In genomic region chr6:144659735-144660246, GRCh38 we compare ENCODE assay signal across 9 cellular contexts.
DNase-seq lines count a peak whose midpoint lies in the region; ATAC-seq and TF ChIP-seq lines count a peak whose summit lies in the region.
"Had no signal": no experiment of that assay in that cellular context is flagged by ENCODE, and none has a peak within 500 bp of the region (broad histone marks: within the 10 kb centered on the region; RNA-seq: fewer than 3 reads in every experiment).

No MANE protein-coding gene starts in this region.

- H3K4me1 ChIP-seq in adipocyte (ENCODE audit: control insufficient read depth, insufficient read depth, low read length) (peaks cover 27% of the 10 kb centered on the region), stomach (peaks cover 3 to 48% (median 22%) of the 10 kb centered on the region in 4 donors), tibial nerve (peaks cover 0 to 58% (median 20%) of the 10 kb centered on the region in 4 donors)

- H3K27ac ChIP-seq in stomach (peak overlapping the region in 3 of 5 donors; percentile 7 to 15 (median 11)), tibial nerve (peak overlapping the region in 2 of 4 donors; percentile 33 to 64)

- H3K27me3 Mint-ChIP-seq in activated CD8-positive, alpha-beta memory T cell treated with anti-CD3 and anti-CD28 coated beads, Interleukin-2, amount 10 ng/mL, durations not matched to agents 7 days and 5 days: no peaks in the 10 kb centered on the region
- H3K27me3 Mint-ChIP-seq in memory B cell: no peaks in the 10 kb centered on the region

- TF ChIP-seq POLR2A in stomach (IDR thresholded peaks at IDR 0.05): no peak
- TF ChIP-seq POLR2A in tibial nerve (IDR thresholded peaks at IDR 0.05): no peak

- TF ChIP-seq EP300 in stomach (IDR thresholded peaks at IDR 0.05) (no peak), tibial nerve (IDR thresholded peaks at IDR 0.05) (no peak)

- peak overlapping the region; percentile 3 for H3K4me3 ChIP-seq in adipocyte (ENCODE audit: low read length)
- no peak overlapping the region for H3K4me3 ChIP-seq in stomach
- H3K4me3 ChIP-seq in tibial nerve: no peak overlapping the region

- CTCF ChIA-PET in activated CD8-positive, alpha-beta memory T cell treated with anti-CD3 and anti-CD28 coated beads, Interleukin-2, amount 10 ng/mL, durations not matched to agents 7 days and 5 days (lab: Charles Lee): no interaction called here

- WGBS in stomach, 5 donors: 67 to 81% (median 79%) methylated on average over 10 of the region's 10 CpGs
- 64 to 70% methylated on average over 10 of the region's 10 CpGs for WGBS in tibial nerve, 2 donors

- H3K9me3 ChIP-seq in adipocyte (ENCODE audit: control insufficient read depth, low read length) (no peaks in the 10 kb centered on the region), stomach (no peaks in the 10 kb centered on the region), tibial nerve (no peaks in the 10 kb centered on the region)

- peaks cover 24% of the 10 kb centered on the region for H3K4me1 Mint-ChIP-seq in activated CD8-positive, alpha-beta memory T cell treated with anti-CD3 and anti-CD28 coated beads, Interleukin-2, amount 10 ng/mL, durations not matched to agents 7 days and 5 days
- H3K4me1 Mint-ChIP-seq in memory B cell: peaks cover 30% of the 10 kb centered on the region

- peak overlapping the region; percentile 33 for H3K9ac ChIP-seq in adipocyte (ENCODE audit: low read length)

- TF ChIP-seq CTCF in stomach (IDR thresholded peaks at IDR 0.05) (no peak), tibial nerve (IDR thresholded peaks at IDR 0.05) (no peak)

- ATAC-seq in activated CD8-positive, alpha-beta memory T cell treated with anti-CD3 and anti-CD28 coated beads, Interleukin-2, amount 10 ng/mL, durations not matched to agents 7 days and 5 days: no peak
- ATAC-seq in memory B cell (ENCODE audit: low read depth): no peak
- no peak for ATAC-seq in HG02571 (IDR thresholded peaks at IDR 0.05; ENCODE audit: unreplicated experiment)

- no peaks in the 10 kb centered on the region for H3K36me3 ChIP-seq in adipocyte (ENCODE audit: control insufficient read depth, insufficient read depth, low read length, severe bottlenecking)
- no peaks in the 10 kb centered on the region for H3K36me3 ChIP-seq in stomach
- H3K36me3 ChIP-seq in tibial nerve: no peaks in the 10 kb centered on the region

- H3K27ac Mint-ChIP-seq in activated CD8-positive, alpha-beta memory T cell treated with anti-CD3 and anti-CD28 coated beads, Interleukin-2, amount 10 ng/mL, durations not matched to agents 7 days and 5 days: peak overlapping the region; percentile 61
- peak overlapping the region; percentile 45 for H3K27ac Mint-ChIP-seq in memory B cell

- H3K4me3 Mint-ChIP-seq in activated CD8-positive, alpha-beta memory T cell treated with anti-CD3 and anti-CD28 coated beads, Interleukin-2, amount 10 ng/mL, durations not matched to agents 7 days and 5 days: no peak overlapping the region
- no peak overlapping the region for H3K4me3 Mint-ChIP-seq in memory B cell

- no peak for DNase-seq in activated CD8-positive, alpha-beta memory T cell treated with anti-CD3 and anti-CD28 coated beads, Interleukin-2, amount 10 ng/mL, durations not matched to agents 7 days and 5 days
- DNase-seq in activated CD8-positive, alpha-beta memory T cell treated with anti-CD3 and anti-CD28 coated beads, Interleukin-2, amount 50 U/mL, for 48 hours: no peak
- DNase-seq in adipocyte (ENCODE audit: low read depth) (no peak), memory B cell (ENCODE audit: low spot score in 2 of 2) (no peak), stomach (no peak), mucosa of gallbladder (ENCODE audit: low spot score) (no peak), tibial nerve (ENCODE audit: low spot score in 2 of 2) (no peak)
- DNase-seq: activated CD4-positive, CD25-positive, alpha-beta regulatory T cell had no signal

- H3K9me3 Mint-ChIP-seq in activated CD8-positive, alpha-beta memory T cell treated with anti-CD3 and anti-CD28 coated beads, Interleukin-2, amount 10 ng/mL, durations not matched to agents 7 days and 5 days (ENCODE audit: low read depth): no peaks in the 10 kb centered on the region
- no peaks in the 10 kb centered on the region for H3K9me3 Mint-ChIP-seq in memory B cell

- peaks cover 7% of the 10 kb centered on the region for H3K36me3 Mint-ChIP-seq in activated CD8-positive, alpha-beta memory T cell treated with anti-CD3 and anti-CD28 coated beads, Interleukin-2, amount 10 ng/mL, durations not matched to agents 7 days and 5 days
- H3K36me3 Mint-ChIP-seq in memory B cell: peaks cover 5% of the 10 kb centered on the region

- intact Hi-C loops in stomach (cut with DNase I; ENCODE audit: low total_unique reads): no loop called here

- H3K27me3 ChIP-seq in adipocyte (replicated peaks; ENCODE audit: control insufficient read depth, insufficient read depth, low read length): no peaks in the 10 kb centered on the region
- no peaks in the 10 kb centered on the region for H3K27me3 ChIP-seq in stomach
- H3K27me3 ChIP-seq in tibial nerve: no peaks in the 10 kb centered on the region
